Comparison of ENCODE assay signal across 8 cellular contexts in the genomic region with DNA sequence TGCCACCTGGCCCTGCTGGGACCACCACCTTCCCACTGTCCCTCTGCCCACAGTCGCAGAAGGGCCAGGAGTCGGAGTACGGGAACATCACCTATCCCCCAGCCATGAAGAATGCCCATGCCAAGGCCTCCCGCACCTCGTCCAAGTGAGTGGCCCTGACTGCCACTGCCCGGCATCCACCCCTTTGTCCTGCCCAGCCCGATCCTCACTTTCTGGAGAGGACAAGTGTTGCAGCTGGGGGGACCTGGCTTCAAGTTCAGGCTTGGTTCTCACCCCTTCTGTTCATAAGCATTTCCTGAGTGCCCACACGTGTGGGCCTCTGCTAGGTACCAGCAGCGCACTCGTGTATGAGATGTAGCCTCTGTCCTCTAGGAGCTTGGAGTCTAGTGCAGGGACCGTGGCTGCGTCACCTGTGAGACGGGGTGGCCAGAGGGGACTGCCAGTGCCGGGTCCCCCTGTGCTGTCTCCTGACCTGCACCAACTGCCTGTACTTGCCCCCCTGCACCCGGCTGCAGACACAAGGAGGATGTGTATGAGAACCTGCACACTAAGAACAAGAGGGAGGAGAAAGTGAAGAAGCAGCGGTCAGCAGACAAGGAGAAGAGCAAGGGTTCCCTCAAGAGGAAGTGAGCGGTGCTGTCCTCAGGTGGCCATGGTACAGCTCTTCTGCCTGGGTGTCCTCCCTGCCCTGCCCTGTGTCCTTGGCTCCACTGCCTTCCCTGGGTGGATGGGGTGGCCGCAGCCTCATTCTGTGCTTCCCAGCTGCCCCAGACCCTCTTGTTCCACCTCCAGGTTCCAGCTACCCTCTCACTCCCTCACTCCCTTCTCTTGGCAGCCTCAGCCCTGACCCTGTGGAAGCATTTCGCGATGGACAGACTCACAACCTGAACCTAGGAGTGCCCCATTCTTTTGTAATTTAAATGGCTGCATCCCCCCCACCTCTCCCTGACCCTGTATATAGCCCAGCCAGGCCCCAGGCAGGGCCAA. TPM values are rescaled to one million over a fixed set of nuclear protein-coding genes. Genes with fewer than 3 reads are reported as not detected.
A peak's percentile ranks its signal among the peaks of the same experiment; 100 is the strongest.
DNase-seq lines count a peak whose midpoint lies in the region; ATAC-seq, FAIRE-seq and TF ChIP-seq lines count a peak whose summit lies in the region.

No MANE protein-coding gene starts in this region.

- H3K36me3 ChIP-seq in Caco-2 (ENCODE audit: control insufficient read depth, insufficient read depth, low read length): no peaks in the 10 kb centered on the region

- BruUV-seq in Caco-2 (replicated peaks; lab: Mats Ljungman, UMichigan): no TSS peak

- H3K4me1 ChIP-seq in Caco-2: peaks cover 34% of the 10 kb centered on the region

- no peaks in the 10 kb centered on the region for H3K9me3 ChIP-seq in Caco-2

- H3K4me1 Mint-ChIP-seq in Caco-2 (ENCODE audit: low read depth, unreplicated experiment): peaks cover 27% of the 10 kb centered on the region
- H3K4me1 Mint-ChIP-seq in stimulated activated naive CD8-positive, alpha-beta T cell treated with anti-CD3 and anti-CD28 coated beads, Interleukin-15, amount 100 ng/mL, for 72 hours: peaks cover 98% of the 10 kb centered on the region

- peak; percentile 31 for ATAC-seq in stimulated activated naive CD8-positive, alpha-beta T cell treated with anti-CD3 and anti-CD28 coated beads, Interleukin-15, amount 100 ng/mL, for 72 hours
- no peak for ATAC-seq in HG03521 (IDR thresholded peaks at IDR 0.05; ENCODE audit: unreplicated experiment)

- FAIRE-seq in frontal cortex (lab: Jason Lieb, UNC): no peak

- H3K27ac ChIP-seq in VCaP: no peak overlapping the region

- peaks cover 41% of the 10 kb centered on the region for H3K36me3 Mint-ChIP-seq in Caco-2 (ENCODE audit: insufficient read depth, unreplicated experiment)

- intact Hi-C loops in Caco-2 (cut with micrococcal nuclease; ENCODE audit: unreplicated experiment): loop anchor here (5.0 kb wide), 1 partner anchor 132 kb away; a partner anchor contains a TSS

- DNase-seq in Caco-2: no peak
- DNase-seq in HFF-Myc (ENCODE audit: extremely low read depth, low read depth): no peak
- DNase-seq in frontal cortex (ENCODE audit: low spot score in 2 of 2): peak; percentile 13 to 32
- DNase-seq in stimulated activated naive CD8-positive, alpha-beta T cell treated with anti-CD3 and anti-CD28 coated beads, Interleukin-15, amount 100 ng/mL, for 72 hours: peak; percentile 54 to 64
- no peak for DNase-seq in NCI-H345 treated with DMSO at 0.1 percent for 48 hours (lab: John Stamatoyannopoulos, UW; ENCODE audit: unreplicated experiment)
- no peak for DNase-seq in anterior cingulate cortex (lab: John Stamatoyannopoulos, UW)

- H3K4me3 ChIP-seq in Caco-2 (ENCODE audit: low read depth, low read length) (no peak overlapping the region), HFF-Myc (replicated peaks; ENCODE audit: low read depth, low read length) (no peak overlapping the region)

- POLR2A ChIA-PET in Caco-2 (lab: Charles Lee): interaction anchor here (0.5 to 9.3 kb wide), 3 partner anchors 15 to 148 kb away, joined by 3 to 237 read pairs (median 3); a partner anchor contains a TSS

- peak overlapping the region; percentile 45 for H3K4me3 Mint-ChIP-seq in Caco-2 (ENCODE audit: unreplicated experiment)
- H3K4me3 Mint-ChIP-seq in stimulated activated naive CD8-positive, alpha-beta T cell treated with anti-CD3 and anti-CD28 coated beads, Interleukin-15, amount 100 ng/mL, for 72 hours: peak overlapping the region; percentile 93 to 95

- no peaks in the 10 kb centered on the region for H3K27me3 ChIP-seq in Caco-2 (replicated peaks; ENCODE audit: control insufficient read depth, insufficient read depth, low read length)

- peak in 1 of 2 experiments; percentile 35 for TF ChIP-seq CTCF in Caco-2 (IDR thresholded peaks at IDR 0.05; ENCODE audit: insufficient read depth in 1 of 2, low read depth in 1 of 2, low read length in 1 of 2, severe bottlenecking in 1 of 2, unreplicated experiment in 1 of 2)
- peak; percentile 6 for TF ChIP-seq CTCF in HFF-Myc (IDR thresholded peaks at IDR 0.05; ENCODE audit: low read depth, low read length, missing control alignments)
- 0 out of 2 replicates have a peak, but pooled peaks have one; percentile 7 for TF ChIP-seq CTCF in VCaP (conservative IDR thresholded peaks at IDR 0.05)

- CTCF ChIA-PET in Caco-2 (lab: Charles Lee): interaction anchor here (0.7 to 8.6 kb wide), 5 partner anchors 11 to 91 kb away, joined by 3 to 241 read pairs (median 8); a partner anchor contains a TSS

- no peaks in the 10 kb centered on the region for H3K27me3 Mint-ChIP-seq in Caco-2 (ENCODE audit: insufficient read depth, unreplicated experiment)
- H3K27me3 Mint-ChIP-seq in stimulated activated naive CD8-positive, alpha-beta T cell treated with anti-CD3 and anti-CD28 coated beads, Interleukin-15, amount 100 ng/mL, for 72 hours: no peaks in the 10 kb centered on the region

- peak overlapping the region; percentile 93 for H3K27ac Mint-ChIP-seq in Caco-2 (ENCODE audit: unreplicated experiment)
- peak overlapping the region; percentile 98 for H3K27ac Mint-ChIP-seq in stimulated activated naive CD8-positive, alpha-beta T cell treated with anti-CD3 and anti-CD28 coated beads, Interleukin-15, amount 100 ng/mL, for 72 hours

- H3K9me3 Mint-ChIP-seq in Caco-2 (ENCODE audit: unreplicated experiment): no peaks in the 10 kb centered on the region
- H3K9me3 Mint-ChIP-seq in stimulated activated naive CD8-positive, alpha-beta T cell treated with anti-CD3 and anti-CD28 coated beads, Interleukin-15, amount 100 ng/mL, for 72 hours: no peaks in the 10 kb centered on the region

RNA-seq across cellular contexts. Expression of a gene that starts 9.4 kb away (rescaled TPM):
- total RNA-seq in Caco-2 (2022): 43.9 and 54.8 TPM in 2 replicates
- total RNA-seq in frontal cortex: 1.6 TPM

RNA-seq across cellular contexts. Expression of a gene that starts 9.9 kb away (rescaled TPM):
- total RNA-seq in Caco-2 (2022) (411 and 479 TPM in 2 replicates), frontal cortex (175 TPM)

RNA-seq across cellular contexts. Expression of a gene that starts 10.1 kb away (rescaled TPM):
- 149 and 161 TPM in 2 replicates for total RNA-seq in Caco-2 (2022)
- total RNA-seq in frontal cortex: 22.4 TPM

RNA-seq across cellular contexts. Expression of a gene that starts 16.8 kb away (rescaled TPM):
- total RNA-seq in Caco-2 (2022): 111 TPM in 2 replicates
- total RNA-seq in frontal cortex: 322 TPM

RNA-seq across cellular contexts. Expression of a gene that starts 17.0 kb away (rescaled TPM):
- not detected in 2 replicates for total RNA-seq in Caco-2 (2022)
- total RNA-seq in frontal cortex: not detected

Comparison
In these comparisons a context has a peak if more than half of its experiments do, and no peak if none do; other contexts are left out.
1. DNase-seq: peak in frontal cortex (2 of 2) and stimulated activated naive CD8-positive, alpha-beta T cell treated with anti-CD3 and anti-CD28 coated beads, Interleukin-15, amount 100 ng/mL, for 72 hours (2 of 2); none in Caco-2 (0 of 2), HFF-Myc (single experiment), NCI-H345 treated with DMSO at 0.1 percent for 48 hours (single experiment) and anterior cingulate cortex (0 of 58).
2. RNA of a gene that starts 9.4 kb away (total RNA-seq): 43.9 to 54.8 TPM in Caco-2; 1.6 TPM in frontal cortex (single experiment); every median in the first group is over 10 times any median in the second.